Comparison of ENCODE assay signal across 1 cellular context in the genomic region with DNA sequence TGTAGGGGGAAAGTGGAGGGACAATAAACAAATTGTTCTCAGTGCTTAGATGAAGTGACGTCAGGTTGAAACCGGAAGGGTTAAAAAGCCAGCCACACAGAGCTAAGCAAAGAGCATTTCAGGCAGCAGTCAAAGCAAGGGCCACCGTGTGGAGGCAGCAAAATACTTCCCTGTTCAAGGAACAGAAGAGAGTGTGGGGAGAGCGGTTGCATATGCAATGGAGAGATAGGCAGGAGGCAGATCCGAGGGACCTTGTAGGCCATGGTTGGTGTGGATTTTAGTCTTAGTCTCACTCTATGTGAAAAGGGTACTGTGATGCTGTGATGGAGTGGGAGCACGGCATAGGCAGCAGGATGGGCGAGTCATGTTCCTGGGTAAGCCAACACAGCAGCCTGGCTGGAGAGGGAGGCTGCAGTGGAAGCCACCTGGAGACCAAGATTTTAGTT.
TF ChIP-seq lines count a peak whose summit lies in the region.

No MANE protein-coding gene starts in this region.

TF ChIP-seq in GM23338, 12 proteins besides CTCF, POLR2A, EP300 and RAD21 (continued from another document):
- TF ChIP-seq, protein P1, sequence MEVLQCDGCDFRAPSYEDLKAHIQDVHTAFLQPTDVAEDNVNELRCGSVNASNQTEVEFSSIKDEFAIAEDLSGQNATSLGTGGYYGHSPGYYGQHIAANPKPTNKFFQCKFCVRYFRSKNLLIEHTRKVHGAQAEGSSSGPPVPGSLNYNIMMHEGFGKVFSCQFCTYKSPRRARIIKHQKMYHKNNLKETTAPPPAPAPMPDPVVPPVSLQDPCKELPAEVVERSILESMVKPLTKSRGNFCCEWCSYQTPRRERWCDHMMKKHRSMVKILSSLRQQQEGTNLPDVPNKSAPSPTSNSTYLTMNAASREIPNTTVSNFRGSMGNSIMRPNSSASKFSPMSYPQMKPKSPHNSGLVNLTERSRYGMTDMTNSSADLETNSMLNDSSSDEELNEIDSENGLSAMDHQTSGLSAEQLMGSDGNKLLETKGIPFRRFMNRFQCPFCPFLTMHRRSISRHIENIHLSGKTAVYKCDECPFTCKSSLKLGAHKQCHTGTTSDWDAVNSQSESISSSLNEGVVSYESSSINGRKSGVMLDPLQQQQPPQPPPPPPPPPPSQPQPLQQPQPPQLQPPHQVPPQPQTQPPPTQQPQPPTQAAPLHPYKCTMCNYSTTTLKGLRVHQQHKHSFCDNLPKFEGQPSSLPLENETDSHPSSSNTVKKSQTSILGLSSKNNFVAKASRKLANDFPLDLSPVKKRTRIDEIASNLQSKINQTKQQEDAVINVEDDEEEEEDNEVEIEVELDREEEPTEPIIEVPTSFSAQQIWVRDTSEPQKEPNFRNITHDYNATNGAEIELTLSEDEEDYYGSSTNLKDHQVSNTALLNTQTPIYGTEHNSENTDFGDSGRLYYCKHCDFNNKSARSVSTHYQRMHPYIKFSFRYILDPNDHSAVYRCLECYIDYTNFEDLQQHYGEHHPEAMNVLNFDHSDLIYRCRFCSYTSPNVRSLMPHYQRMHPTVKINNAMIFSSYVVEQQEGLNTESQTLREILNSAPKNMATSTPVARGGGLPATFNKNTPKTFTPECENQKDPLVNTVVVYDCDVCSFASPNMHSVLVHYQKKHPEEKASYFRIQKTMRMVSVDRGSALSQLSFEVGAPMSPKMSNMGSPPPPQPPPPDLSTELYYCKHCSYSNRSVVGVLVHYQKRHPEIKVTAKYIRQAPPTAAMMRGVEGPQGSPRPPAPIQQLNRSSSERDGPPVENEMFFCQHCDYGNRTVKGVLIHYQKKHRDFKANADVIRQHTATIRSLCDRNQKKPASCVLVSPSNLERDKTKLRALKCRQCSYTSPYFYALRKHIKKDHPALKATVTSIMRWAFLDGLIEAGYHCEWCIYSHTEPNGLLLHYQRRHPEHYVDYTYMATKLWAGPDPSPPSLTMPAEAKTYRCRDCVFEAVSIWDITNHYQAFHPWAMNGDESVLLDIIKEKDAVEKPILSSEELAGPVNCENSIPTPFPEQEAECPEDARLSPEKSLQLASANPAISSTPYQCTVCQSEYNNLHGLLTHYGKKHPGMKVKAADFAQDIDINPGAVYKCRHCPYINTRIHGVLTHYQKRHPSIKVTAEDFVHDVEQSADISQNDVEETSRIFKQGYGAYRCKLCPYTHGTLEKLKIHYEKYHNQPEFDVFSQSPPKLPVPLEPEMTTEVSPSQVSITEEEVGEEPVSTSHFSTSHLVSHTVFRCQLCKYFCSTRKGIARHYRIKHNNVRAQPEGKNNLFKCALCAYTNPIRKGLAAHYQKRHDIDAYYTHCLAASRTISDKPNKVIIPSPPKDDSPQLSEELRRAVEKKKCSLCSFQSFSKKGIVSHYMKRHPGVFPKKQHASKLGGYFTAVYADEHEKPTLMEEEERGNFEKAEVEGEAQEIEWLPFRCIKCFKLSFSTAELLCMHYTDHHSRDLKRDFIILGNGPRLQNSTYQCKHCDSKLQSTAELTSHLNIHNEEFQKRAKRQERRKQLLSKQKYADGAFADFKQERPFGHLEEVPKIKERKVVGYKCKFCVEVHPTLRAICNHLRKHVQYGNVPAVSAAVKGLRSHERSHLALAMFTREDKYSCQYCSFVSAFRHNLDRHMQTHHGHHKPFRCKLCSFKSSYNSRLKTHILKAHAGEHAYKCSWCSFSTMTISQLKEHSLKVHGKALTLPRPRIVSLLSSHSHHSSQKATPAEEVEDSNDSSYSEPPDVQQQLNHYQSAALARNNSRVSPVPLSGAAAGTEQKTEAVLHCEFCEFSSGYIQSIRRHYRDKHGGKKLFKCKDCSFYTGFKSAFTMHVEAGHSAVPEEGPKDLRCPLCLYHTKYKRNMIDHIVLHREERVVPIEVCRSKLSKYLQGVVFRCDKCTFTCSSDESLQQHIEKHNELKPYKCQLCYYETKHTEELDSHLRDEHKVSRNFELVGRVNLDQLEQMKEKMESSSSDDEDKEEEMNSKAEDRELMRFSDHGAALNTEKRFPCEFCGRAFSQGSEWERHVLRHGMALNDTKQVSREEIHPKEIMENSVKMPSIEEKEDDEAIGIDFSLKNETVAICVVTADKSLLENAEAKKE (CRISPR knock-in tag; IDR thresholded peaks at IDR 0.05) = peak; percentile 31; the same call in 1 of the 2 replicates
